26 cellular contexts compared by ENCODE assay signal in the genomic region with DNA sequence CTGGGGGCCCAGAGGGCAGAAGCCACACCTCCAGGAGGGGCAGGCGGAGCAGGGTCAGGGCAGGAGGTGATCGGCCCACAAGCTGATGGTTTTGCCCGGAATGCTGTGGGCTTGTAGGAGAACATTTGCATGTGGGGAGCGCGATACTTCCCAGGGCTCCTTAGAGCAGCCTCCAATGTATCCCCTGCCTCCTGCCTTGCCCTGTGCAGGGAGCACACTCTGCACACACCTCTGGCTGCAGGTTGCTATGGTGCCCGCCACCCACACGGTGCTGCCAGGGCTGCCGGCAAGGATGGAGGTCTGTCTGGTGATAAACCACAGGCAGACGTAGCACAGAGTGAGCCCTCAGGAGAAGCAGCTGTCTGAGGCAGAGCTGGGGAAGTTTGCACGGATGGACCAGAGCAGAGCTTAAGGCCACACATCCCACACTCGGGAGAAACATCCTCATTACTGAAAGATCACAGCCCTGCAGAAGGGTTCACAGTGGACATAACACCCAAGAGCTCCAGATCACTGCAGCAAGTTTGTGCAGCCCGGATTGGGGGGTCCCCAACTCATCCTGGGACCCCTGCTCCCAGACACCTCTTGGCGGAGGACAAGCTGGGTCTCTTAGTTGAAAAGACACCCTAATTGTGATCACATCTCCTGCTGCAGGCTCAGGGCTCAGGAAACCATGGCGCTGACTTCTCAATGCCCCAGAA. TPM values are rescaled to one million over a fixed set of nuclear protein-coding genes. Genes with fewer than 3 reads are reported as not detected.
A peak's percentile ranks its signal among the peaks of the same experiment; 100 is the strongest.
DNase-seq lines count a peak whose midpoint lies in the region; ATAC-seq and TF ChIP-seq lines count a peak whose summit lies in the region.
"Had no signal": no experiment of that assay in that cellular context is flagged by ENCODE, and none has a peak within 500 bp of the region (broad histone marks: within the 10 kb centered on the region; RNA-seq: fewer than 3 reads in every experiment).

No MANE protein-coding gene starts in this region.

- peak in 1 of 2 experiments; percentile 33; a peak in 1 of 4 replicates for TF ChIP-seq EP300 in SK-N-SH (IDR thresholded peaks at IDR 0.05; ENCODE audit: borderline replicate concordance in 1 of 2, low read depth in 1 of 2, low read length in 1 of 2)

- H2AFZ ChIP-seq in SK-N-SH (ENCODE audit: low read depth), result no peak overlapping the region
- H2AFZ ChIP-seq: parathyroid adenoma had no signal

- H3K9ac ChIP-seq in SK-N-SH, result no peak overlapping the region
- H3K9ac ChIP-seq in BLaER1 treated with 17β-estradiol and CSF1 and Interleukin-3, amounts not matched to agents 10 nM and 100 nM, result peak overlapping the region in 2 of 11 experiments; percentile 25 to 26; a peak in 3 of 22 replicates
- H3K9ac ChIP-seq: parathyroid adenoma had no signal

- H3K9me2 ChIP-seq in SK-N-SH, result no peaks in the 10 kb centered on the region

- intact Hi-C loops in sciatic nerve (cut with DNase I), result no loop called here

- H4K20me1 ChIP-seq in SK-N-SH (ENCODE audit: insufficient read depth), result no peaks in the 10 kb centered on the region
- no peaks in the 10 kb centered on the region for H4K20me1 ChIP-seq in BLaER1 treated with 17β-estradiol and CSF1 and Interleukin-3, amounts not matched to agents 10 nM and 100 nM

- H3K4me1 ChIP-seq in SK-N-SH (ENCODE audit: control insufficient read depth in 1 of 2, insufficient read depth in 2 of 2, low read depth in 1 of 2, low read length in 1 of 2) (peaks cover 0 to 78% of the 10 kb centered on the region in 2 experiments; a peak in 1 of 4 replicates), right atrium auricular region (peaks cover 0 to 45% of the 10 kb centered on the region in 2 donors)
- H3K4me1 ChIP-seq in BLaER1 treated with 17β-estradiol and CSF1 and Interleukin-3, amounts not matched to agents 10 nM and 100 nM, result peaks cover 10 to 67% (median 58%) of the 10 kb centered on the region in 10 experiments
- H3K4me1 ChIP-seq: foreskin keratinocyte, parathyroid adenoma had no signal

- no peak overlapping the region for H3K4me2 ChIP-seq in SK-N-SH
- H3K4me2 ChIP-seq in BLaER1 treated with 17β-estradiol and CSF1 and Interleukin-3, amounts not matched to agents 10 nM and 100 nM, result peak overlapping the region in 10 of 11 experiments; percentile 6 to 85 (median 71); a peak in 17 of 22 replicates

- CTCF ChIA-PET in SK-N-SH (lab: Yijun Ruan, JAX), result interaction anchor here (0.6 to 0.9 kb wide), 2 partner anchors 14 to 72 kb away, joined by 3 read pairs; no protein-coding TSS in a partner anchor

- DNase-seq in SK-N-SH (peak; percentile 61), right atrium auricular region (ENCODE audit: low spot score) (no peak), sciatic nerve (ENCODE audit: low spot score) (peak; percentile 26), hippocampal formation (lab: John Stamatoyannopoulos, UW) (no peak)
- DNase-seq: 8988T; activated CD4-positive, alpha-beta memory T cell treated with anti-CD3 and anti-CD28 coated beads, Interleukin-2, amount 10 ng/mL, durations not matched to agents 7 days and 5 days; activated naive CD4-positive, alpha-beta T cell treated with anti-CD3 and anti-CD28 coated beads for 36 hours; anterior cingulate cortex; CD8-positive, alpha-beta memory T cell; effector CD8-positive, alpha-beta T cell; foreskin keratinocyte; GDM1; HCEC 1CT; MM.1S; NCI-H1417 treated with DMSO at 0.1 percent for 48 hours; NCI-H524 treated with DMSO at 0.1 percent for 48 hours; stimulated activated naive B cell treated with anti-CD40 and anti-IgM and Interleukin-4, amounts not matched to agents 10 μg/mL and 1 μg/mL and 100 μg/mL, for 72 hours; trophoblast cell had no signal

- no peak for TF ChIP-seq RAD21 in SK-N-SH (IDR thresholded peaks at IDR 0.05; ENCODE audit: low read length)

- H3K27ac ChIP-seq in SK-N-SH (ENCODE audit: low read depth in 2 of 2, low read length in 1 of 2) (peak overlapping the region in 1 of 2 experiments; percentile 89; a peak in 2 of 4 replicates), right atrium auricular region (peak overlapping the region; percentile 73 to 77)
- H3K27ac ChIP-seq in BLaER1 treated with 17β-estradiol and CSF1 and Interleukin-3, amounts not matched to agents 10 nM and 100 nM, result peak overlapping the region in 1 of 11 experiments; percentile 18; a peak in 2 of 22 replicates
- H3K27ac ChIP-seq: foreskin keratinocyte, parathyroid adenoma, SK-N-MC, skin epidermis had no signal

- H3K27me3 ChIP-seq in SK-N-SH (ENCODE audit: insufficient read depth) (no peaks in the 10 kb centered on the region), right atrium auricular region (no peaks in the 10 kb centered on the region)
- H3K27me3 ChIP-seq in BLaER1 treated with 17β-estradiol and CSF1 and Interleukin-3, amounts not matched to agents 10 nM and 100 nM, result peaks cover 0 to 9% (median 0%) of the 10 kb centered on the region in 11 experiments; a peak in 2 of 22 replicates
- H3K27me3 ChIP-seq: foreskin keratinocyte had no signal

- WGBS in SK-N-SH (ENCODE audit: low lambda C conversion rate), result 24% methylated on average over 10 of the region's 14 CpGs

- no peaks in the 10 kb centered on the region for H3F3A ChIP-seq in SK-N-SH (replicated peaks; ENCODE audit: insufficient read depth)

- no peak overlapping the region for H3K4me3 ChIP-seq in SK-N-SH (ENCODE audit: low read depth in 2 of 2, low read length in 1 of 2)
- no peak overlapping the region for H3K4me3 ChIP-seq in BLaER1 treated with 17β-estradiol and CSF1 and Interleukin-3, amounts not matched to agents 10 nM and 100 nM
- H3K4me3 ChIP-seq in right atrium auricular region, result no peak overlapping the region
- H3K4me3 ChIP-seq: SK-N-MC, skin epidermis had no signal

- no peak; the same call in 2 of the 3 replicates for ATAC-seq in SK-N-SH treated with all-trans-retinoic acid at 6 μM for 48 hours
- no peak for ATAC-seq in sciatic nerve
- no peak for ATAC-seq in GM18858 (IDR thresholded peaks at IDR 0.05; ENCODE audit: unreplicated experiment)
- ATAC-seq in GM18867 (IDR thresholded peaks at IDR 0.05; ENCODE audit: unreplicated experiment), result no peak
- ATAC-seq: foreskin keratinocyte; stimulated activated naive B cell treated with anti-CD40 and anti-IgM and Interleukin-4, amounts not matched to agents 10 μg/mL and 1 μg/mL and 100 μg/mL, for 72 hours; WTC11 had no signal

- H3K36me3 ChIP-seq in SK-N-SH (replicated peaks in 1 of 2; ENCODE audit: control insufficient read depth in 1 of 2, insufficient read depth in 2 of 2, low read length in 1 of 2), result no peaks in the 10 kb centered on the region
- no peaks in the 10 kb centered on the region for H3K36me3 ChIP-seq in BLaER1 treated with 17β-estradiol and CSF1 and Interleukin-3, amounts not matched to agents 10 nM and 100 nM
- peaks cover 3% of the 10 kb centered on the region for H3K36me3 ChIP-seq in right atrium auricular region

- H3K79me2 ChIP-seq in SK-N-SH (ENCODE audit: insufficient read depth), result no peaks in the 10 kb centered on the region
- H3K79me2 ChIP-seq: parathyroid adenoma had no signal

- TF ChIP-seq CTCF in SK-N-SH (IDR thresholded peaks at IDR 0.05) (no peak), right atrium auricular region (IDR thresholded peaks at IDR 0.05) (no peak)

- H3K9me3 ChIP-seq in SK-N-SH (no peaks in the 10 kb centered on the region), right atrium auricular region (no peaks in the 10 kb centered on the region)
- H3K9me3 ChIP-seq in BLaER1 treated with 17β-estradiol and CSF1 and Interleukin-3, amounts not matched to agents 10 nM and 100 nM (replicated peaks in 1 of 11), result peaks cover 0 to 9% (median 0%) of the 10 kb centered on the region in 11 experiments; a peak in 7 of 22 replicates

- POLR2A ChIA-PET in SK-N-SH (lab: Yijun Ruan, JAX), result no interaction called here

TF ChIP-seq in SK-N-SH, 30 proteins besides CTCF, POLR2A, EP300 and RAD21 (continues in another document):
- 0 out of 2 replicates have a peak, but pooled peaks have one; percentile 20 for TF ChIP-seq MXI1 (IDR thresholded peaks at IDR 0.05; ENCODE audit: low read depth, low read length)

TF ChIP-seq in SK-N-SH treated with all-trans-retinoic acid at 6 μM for 48 hours, 23 proteins besides CTCF, POLR2A, EP300 and RAD21 (continues in another document):
- TF ChIP-seq, protein P1, sequence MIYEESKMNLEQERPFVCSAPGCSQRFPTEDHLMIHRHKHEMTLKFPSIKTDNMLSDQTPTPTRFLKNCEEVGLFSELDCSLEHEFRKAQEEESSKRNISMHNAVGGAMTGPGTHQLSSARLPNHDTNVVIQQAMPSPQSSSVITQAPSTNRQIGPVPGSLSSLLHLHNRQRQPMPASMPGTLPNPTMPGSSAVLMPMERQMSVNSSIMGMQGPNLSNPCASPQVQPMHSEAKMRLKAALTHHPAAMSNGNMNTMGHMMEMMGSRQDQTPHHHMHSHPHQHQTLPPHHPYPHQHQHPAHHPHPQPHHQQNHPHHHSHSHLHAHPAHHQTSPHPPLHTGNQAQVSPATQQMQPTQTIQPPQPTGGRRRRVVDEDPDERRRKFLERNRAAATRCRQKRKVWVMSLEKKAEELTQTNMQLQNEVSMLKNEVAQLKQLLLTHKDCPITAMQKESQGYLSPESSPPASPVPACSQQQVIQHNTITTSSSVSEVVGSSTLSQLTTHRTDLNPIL (CRISPR knock-in tag; IDR thresholded peaks at IDR 0.05; ENCODE audit: low read depth), result no peak
- no peak for TF ChIP-seq ZFP30 (CRISPR knock-in tag; IDR thresholded peaks at IDR 0.05)
- no peak for TF ChIP-seq BACH2 (CRISPR knock-in tag; IDR thresholded peaks at IDR 0.05; ENCODE audit: borderline replicate concordance)
- TF ChIP-seq ZC3H10 (CRISPR knock-in tag; IDR thresholded peaks at IDR 0.05), result no peak
- no peak for TF ChIP-seq CSDC2 (CRISPR knock-in tag; IDR thresholded peaks at IDR 0.05)
- TF ChIP-seq TCF4 (CRISPR knock-in tag; IDR thresholded peaks at IDR 0.05; ENCODE audit: borderline replicate concordance), result no peak

RNA-seq across cellular contexts. Expression of a gene that starts 41.8 kb away (rescaled TPM):
- polyA plus RNA-seq in SK-N-SH (2012; rRNA removed), result 0.02 TPM in 1 of 2 replicates, not detected in the other
- 0.01 and 0.03 TPM in 2 replicates for polyA plus RNA-seq in SK-N-SH (2012; cell fraction: cytosol; rRNA removed)
- polyA plus RNA-seq in SK-N-SH (2012; cell fraction: nucleus; rRNA removed), result 0.04 and 0.08 TPM in 2 replicates
- 10 to 100 TPM in 1 of 2 donors, 1 to 10 TPM in 1; 3.8 to 13.4 TPM for total RNA-seq in right atrium auricular region
- total RNA-seq in sciatic nerve, result 2.0 TPM
- total RNA-seq: foreskin keratinocyte had no signal
- polyA plus RNA-seq: foreskin keratinocyte had no signal

Comparison
In these comparisons a context has a peak if more than half of its experiments do, and no peak if none do; other contexts are left out.
1. DNase-seq: peak in SK-N-SH (single experiment) and sciatic nerve (single experiment); none in right atrium auricular region (single experiment) and hippocampal formation (0 of 2).